In genomic region chr17:76723812-76724211, GRCh38 we compare ENCODE assay signal across 21 cellular contexts. TPM values are rescaled to one million over a fixed set of nuclear protein-coding genes. Genes with fewer than 3 reads are reported as not detected.
A peak's percentile ranks its signal among the peaks of the same experiment; 100 is the strongest.
DNase-seq lines count a peak whose midpoint lies in the region; ATAC-seq and TF ChIP-seq lines count a peak whose summit lies in the region.
"Had no signal": no experiment of that assay in that cellular context is flagged by ENCODE, and none has a peak within 500 bp of the region (broad histone marks: within the 10 kb centered on the region; RNA-seq: fewer than 3 reads in every experiment).

No MANE protein-coding gene starts in this region.

- H3K27ac ChIP-seq in mammary epithelial cell (ENCODE audit: insufficient read depth, low read depth, low read length), result no peak overlapping the region
- H3K27ac ChIP-seq in KMS-11, result no peak overlapping the region
- H3K27ac ChIP-seq in PC-9, result no peak overlapping the region

- POLR2A ChIA-PET in MCF 10A (lab: Yijun Ruan, JAX), result interaction anchor here (0.8 to 5.4 kb wide), 3 partner anchors 8 to 52 kb away, joined by 3 to 150 read pairs (median 51); partner anchors contain the start of genes MFSD11 and SRSF2
- POLR2A ChIA-PET in PC-9 (lab: Charles Lee; ENCODE audit: unreplicated experiment), result no interaction called here

- H3F3A ChIP-seq in PC-9 (ENCODE audit: insufficient read depth, low read depth), result no peaks in the 10 kb centered on the region

- no peak overlapping the region for H2AFZ ChIP-seq in mammary epithelial cell (ENCODE audit: low read depth, low read length)
- no peak overlapping the region for H2AFZ ChIP-seq in KMS-11 (ENCODE audit: low read depth)
- no peak overlapping the region for H2AFZ ChIP-seq in PC-9

- BruUV-seq in MCF 10A (replicated peaks; lab: Mats Ljungman, UMichigan), result no TSS peak
- no TSS peak for BruUV-seq in mammary epithelial cell (replicated peaks; lab: Mats Ljungman, UMichigan)
- BruUV-seq in PC-9 (replicated peaks; lab: Mats Ljungman, UMichigan), result no TSS peak

- H3K4me3 ChIP-seq in mammary epithelial cell (replicated peaks in 1 of 3; ENCODE audit: insufficient read depth in 1 of 3, low read depth in 2 of 3, low read length in 3 of 3) (no peak overlapping the region), KMS-11 (IDR thresholded peaks at IDR 0.05; ENCODE audit: insufficient read depth, low read depth, low read length) (no peak overlapping the region), PC-9 (no peak overlapping the region)
- H3K4me3 ChIP-seq: HAP-1 had no signal

- WGBS in mammary epithelial cell (ENCODE audit: low coverage, missing lambda C conversion rate), result 97% methylated on average over 9 of the region's 9 CpGs

- H3K4me1 ChIP-seq in mammary epithelial cell (ENCODE audit: insufficient read depth, low read length) (peaks cover 8% of the 10 kb centered on the region), KMS-11 (ENCODE audit: low read depth, poor library complexity, severe bottlenecking) (peaks cover 53% of the 10 kb centered on the region), PC-9 (replicated peaks; ENCODE audit: insufficient read depth) (peaks cover 12% of the 10 kb centered on the region)
- H3K4me1 ChIP-seq: HAP-1 had no signal

- H3K79me2 ChIP-seq in mammary epithelial cell (ENCODE audit: insufficient read depth, low read length) (peaks cover 78% of the 10 kb centered on the region), KMS-11 (ENCODE audit: insufficient read depth, low read depth) (peaks cover 63% of the 10 kb centered on the region), PC-9 (ENCODE audit: low read depth) (peaks cover 49% of the 10 kb centered on the region)

- TF ChIP-seq CTCF in MCF 10A (IDR thresholded peaks at IDR 0.05; ENCODE audit: unreplicated experiment), result no peak
- TF ChIP-seq CTCF in mammary epithelial cell (conservative IDR thresholded peaks at IDR 0.05 in 1 of 2, IDR thresholded peaks at IDR 0.05 in 1 of 2; ENCODE audit: extremely low read depth in 1 of 2, insufficient read depth in 1 of 2, low read depth in 1 of 2, low read length in 2 of 2), result no peak
- TF ChIP-seq CTCF in KMS-11 (conservative IDR thresholded peaks at IDR 0.05; ENCODE audit: low read depth, low read length), result no peak
- TF ChIP-seq CTCF in chondrocyte (IDR thresholded peaks at IDR 0.05), result no peak
- TF ChIP-seq CTCF in PC-9 (conservative IDR thresholded peaks at IDR 0.05), result no peak

- no peaks in the 10 kb centered on the region for H3K27me3 ChIP-seq in mammary epithelial cell (ENCODE audit: insufficient read depth, low read length)
- no peaks in the 10 kb centered on the region for H3K27me3 ChIP-seq in KMS-11 (ENCODE audit: insufficient read depth, low read depth)
- no peaks in the 10 kb centered on the region for H3K27me3 ChIP-seq in PC-9 (ENCODE audit: insufficient read depth, low read depth)

- dilution Hi-C loops in mammary epithelial cell (cut with HindIII; ENCODE audit: low sequenced_read_pairs), result no loop called here

- H3K4me1 Mint-ChIP-seq in MCF 10A (ENCODE audit: insufficient read depth, unreplicated experiment) (peaks cover 6% of the 10 kb centered on the region), chondrocyte (ENCODE audit: low read depth) (peaks cover 44% of the 10 kb centered on the region)
- H3K4me1 Mint-ChIP-seq in stimulated activated effector memory CD8-positive, alpha-beta T cell treated with anti-CD3 and anti-CD28 coated beads, Interleukin-12 subunit alpha, Interleukin-12 subunit beta, amount 100 ng/mL, for 72 hours, result peaks cover 31% of the 10 kb centered on the region

- H3K27ac Mint-ChIP-seq in MCF 10A (ENCODE audit: low read depth, unreplicated experiment) (peak overlapping the region; percentile 27), chondrocyte (ENCODE audit: unreplicated experiment) (no peak overlapping the region)
- H3K27ac Mint-ChIP-seq in stimulated activated effector memory CD8-positive, alpha-beta T cell treated with anti-CD3 and anti-CD28 coated beads, Interleukin-12 subunit alpha, Interleukin-12 subunit beta, amount 100 ng/mL, for 72 hours, result no peak overlapping the region
- H3K27ac Mint-ChIP-seq: nephron, type B pancreatic cell had no signal

- ATAC-seq in stimulated activated effector memory CD8-positive, alpha-beta T cell treated with anti-CD3 and anti-CD28 coated beads, Interleukin-12 subunit alpha, Interleukin-12 subunit beta, amount 100 ng/mL, for 72 hours, result no peak
- no peak for ATAC-seq in activated CD4-positive, CD25-positive, alpha-beta regulatory T cell treated with anti-CD3 and anti-CD28 coated beads, Interleukin-2, amount 50 U/mL, for 24 hours
- ATAC-seq: stimulated activated naive B cell treated with anti-CD40 and anti-IgM and Interleukin-4, amounts not matched to agents 10 μg/mL and 1 μg/mL and 100 μg/mL, for 72 hours had no signal

- no peaks in the 10 kb centered on the region for H3K9me2 ChIP-seq in PC-9 (ENCODE audit: insufficient read depth)

- intact Hi-C loops in MCF 10A (cut with micrococcal nuclease), result no loop called here
- intact Hi-C loops in mammary epithelial cell (cut with micrococcal nuclease), result no loop called here
- intact Hi-C loops in PC-9 (cut with micrococcal nuclease; ENCODE audit: unreplicated experiment), result no loop called here

- CTCF ChIA-PET in MCF 10A (lab: Yijun Ruan, JAX) (interaction anchor here (1.0 to 1.3 kb wide), 3 partner anchors 10 to 177 kb away, joined by 3 to 4 read pairs (median 3); no protein-coding TSS in a partner anchor), mammary epithelial cell (lab: Charles Lee; ENCODE audit: low non-redundant PET) (no interaction called here), PC-9 (lab: Charles Lee) (no interaction called here)

- H3K4me3 Mint-ChIP-seq in MCF 10A (ENCODE audit: unreplicated experiment), result no peak overlapping the region
- peak overlapping the region; percentile 6 for H3K4me3 Mint-ChIP-seq in chondrocyte (ENCODE audit: unreplicated experiment)
- peak overlapping the region; percentile 98 for H3K4me3 Mint-ChIP-seq in stimulated activated effector memory CD8-positive, alpha-beta T cell treated with anti-CD3 and anti-CD28 coated beads, Interleukin-12 subunit alpha, Interleukin-12 subunit beta, amount 100 ng/mL, for 72 hours

- H3K36me3 ChIP-seq in mammary epithelial cell (ENCODE audit: insufficient read depth, low read length), result peaks cover 26% of the 10 kb centered on the region
- peaks cover 33% of the 10 kb centered on the region; the same call in 1 of the 2 replicates for H3K36me3 ChIP-seq in KMS-11 (ENCODE audit: insufficient read depth)
- H3K36me3 ChIP-seq in PC-9 (ENCODE audit: low read depth), result 0 out of 2 replicates have a peak, but pooled peaks cover 6% of the 10 kb centered on the region

- in situ Hi-C loops in mammary epithelial cell (cut with MboI; ENCODE audit: low sequenced_read_pairs in 2 of 2), result no loop called here

- no peak for DNase-seq in MCF 10A (ENCODE audit: unreplicated experiment)
- DNase-seq in mammary epithelial cell, result no peak
- no peak for DNase-seq in chondrocyte (ENCODE audit: low spot score)
- DNase-seq in stimulated activated effector memory CD8-positive, alpha-beta T cell treated with anti-CD3 and anti-CD28 coated beads, Interleukin-12 subunit alpha, Interleukin-12 subunit beta, amount 100 ng/mL, for 72 hours (ENCODE audit: low spot score in 2 of 2), result no peak
- DNase-seq in PC-9, result no peak
- DNase-seq in NCI-H2171 treated with DMSO at 0.1 percent for 48 hours (lab: John Stamatoyannopoulos, UW), result no peak
- DNase-seq: COR-L47; cortex of kidney; kidney glomerular epithelial cell; mesenchymal stem cell; NCI-H1694 treated with DMSO at 0.1 percent for 48 hours; NK-92 treated with Interleukin-12 subunit alpha and Interleukin-12 subunit beta, amount 100 ng/mL, for 24 hours; RPMI8226; stimulated activated CD4-positive, alpha-beta T cell treated with anti-CD3 and anti-CD28 coated beads, Interleukin-15, amount 100 ng/mL, for 24 hours; stimulated activated naive B cell treated with anti-CD40 and anti-IgM and Interleukin-4, amounts not matched to agents 10 μg/mL and 1 μg/mL and 100 μg/mL, for 72 hours; SW 1271 had no signal

- H3K36me3 Mint-ChIP-seq in MCF 10A (ENCODE audit: insufficient read depth, unreplicated experiment), result peaks cover 81% of the 10 kb centered on the region
- peaks cover 34% of the 10 kb centered on the region for H3K36me3 Mint-ChIP-seq in chondrocyte (ENCODE audit: low read depth)
- peaks cover 100% of the 10 kb centered on the region for H3K36me3 Mint-ChIP-seq in stimulated activated effector memory CD8-positive, alpha-beta T cell treated with anti-CD3 and anti-CD28 coated beads, Interleukin-12 subunit alpha, Interleukin-12 subunit beta, amount 100 ng/mL, for 72 hours

- H3K9me3 Mint-ChIP-seq in MCF 10A (ENCODE audit: unreplicated experiment) (no peaks in the 10 kb centered on the region), chondrocyte (ENCODE audit: low read depth) (no peaks in the 10 kb centered on the region)
- H3K9me3 Mint-ChIP-seq in stimulated activated effector memory CD8-positive, alpha-beta T cell treated with anti-CD3 and anti-CD28 coated beads, Interleukin-12 subunit alpha, Interleukin-12 subunit beta, amount 100 ng/mL, for 72 hours, result no peaks in the 10 kb centered on the region
- H3K9me3 Mint-ChIP-seq: nephron; stimulated activated naive B cell treated with anti-CD40 and anti-IgM and Interleukin-4, amounts not matched to agents 10 μg/mL and 1 μg/mL and 100 μg/mL, for 72 hours; type B pancreatic cell had no signal

- H4K20me1 ChIP-seq in mammary epithelial cell (ENCODE audit: insufficient read depth, low read length), result no peaks in the 10 kb centered on the region
- peaks cover 8% of the 10 kb centered on the region; the same call in 1 of the 2 replicates for H4K20me1 ChIP-seq in KMS-11 (ENCODE audit: insufficient read depth)
- H4K20me1 ChIP-seq in PC-9 (ENCODE audit: insufficient read depth), result peaks cover 8% of the 10 kb centered on the region; the same call in 1 of the 2 replicates

- H3K27me3 Mint-ChIP-seq in MCF 10A (ENCODE audit: insufficient read depth, unreplicated experiment), result no peaks in the 10 kb centered on the region
- H3K27me3 Mint-ChIP-seq in chondrocyte (ENCODE audit: low read depth), result no peaks in the 10 kb centered on the region
- H3K27me3 Mint-ChIP-seq: stimulated activated naive B cell treated with anti-CD40 and anti-IgM and Interleukin-4, amounts not matched to agents 10 μg/mL and 1 μg/mL and 100 μg/mL, for 72 hours; type B pancreatic cell had no signal

- H3K4me2 ChIP-seq in mammary epithelial cell (ENCODE audit: insufficient read depth, low read depth, low read length) (no peak overlapping the region), KMS-11 (peak overlapping the region; percentile 15; the same call in 1 of the 2 replicates), PC-9 (no peak overlapping the region)

- H3K9me3 ChIP-seq in mammary epithelial cell (replicated peaks; ENCODE audit: insufficient read depth, low read length) (no peaks in the 10 kb centered on the region), PC-9 (ENCODE audit: insufficient read depth, low read depth) (no peaks in the 10 kb centered on the region)
- H3K9me3 ChIP-seq: HAP-1 had no signal

- H3K9ac ChIP-seq in mammary epithelial cell (ENCODE audit: insufficient read depth, low read length), result no peak overlapping the region
- no peak overlapping the region for H3K9ac ChIP-seq in KMS-11

RNA-seq across cellular contexts. Expression of gene JMJD6, which starts 2.6 kb away (rescaled TPM):
- 29.4 and 45.8 TPM in 2 replicates for total RNA-seq in MCF 10A (2022)
- total RNA-seq in mammary epithelial cell, result 10 to 100 TPM; 10.3 to 22.2 TPM
- polyA plus RNA-seq in mammary epithelial cell, result 14.4 TPM
- polyA minus RNA-seq in mammary epithelial cell, result 25.0 TPM
- 22.4 to 27.2 TPM (median 25.0 TPM) in 3 replicates for total RNA-seq in chondrocyte
- 19.4 and 25.2 TPM in 2 replicates for total RNA-seq in PC-9 (2021)

RNA-seq across cellular contexts. Expression of gene METTL23, which starts 2.8 kb away (rescaled TPM):
- total RNA-seq in MCF 10A (2022) (35.1 and 37.1 TPM in 2 replicates), mammary epithelial cell (10 to 100 TPM; 18.2 to 27.7 TPM), chondrocyte (24.3 to 28.4 TPM (median 27.0 TPM) in 3 replicates), PC-9 (2021) (31.7 and 40.5 TPM in 2 replicates)
- polyA plus RNA-seq in mammary epithelial cell, result 38.3 TPM
- 19.5 TPM for polyA minus RNA-seq in mammary epithelial cell

RNA-seq across cellular contexts. Expression of gene MXRA7, which starts 13.0 kb away (rescaled TPM):
- 33.6 and 35.1 TPM in 2 replicates for total RNA-seq in MCF 10A (2022)
- total RNA-seq in mammary epithelial cell, result 100 to 1,000 TPM; 116 to 183 TPM
- polyA plus RNA-seq in mammary epithelial cell, result 59.5 TPM
- polyA minus RNA-seq in mammary epithelial cell, result 144 TPM
- 141 to 200 TPM (median 197 TPM) in 3 replicates for total RNA-seq in chondrocyte
- 5.5 and 8.9 TPM in 2 replicates for total RNA-seq in PC-9 (2021)

RNA-seq across cellular contexts. Expression of gene SRSF2, which starts 13.3 kb away (rescaled TPM):
- total RNA-seq in MCF 10A (2022) (161 and 168 TPM in 2 replicates), mammary epithelial cell (100 to 1,000 TPM; 110 to 196 TPM), chondrocyte (94.4 to 183 TPM (median 95.2 TPM) in 3 replicates), PC-9 (2021) (186 and 187 TPM in 2 replicates)
- 221 TPM for polyA plus RNA-seq in mammary epithelial cell
- 226 TPM for polyA minus RNA-seq in mammary epithelial cell

RNA-seq across cellular contexts. Expression of gene MFSD11, which starts 14.1 kb away (rescaled TPM):
- total RNA-seq in MCF 10A (2022) (11.6 and 13.8 TPM in 2 replicates), mammary epithelial cell (10 to 100 TPM; 18.3 to 38.5 TPM), chondrocyte (30.3 to 33.6 TPM (median 31.1 TPM) in 3 replicates), PC-9 (2021) (43.8 and 47.3 TPM in 2 replicates)
- 13.2 TPM for polyA plus RNA-seq in mammary epithelial cell
- 30.9 TPM for polyA minus RNA-seq in mammary epithelial cell
